Comparison of ENCODE assay signal across 1 cellular context in the genomic region with DNA sequence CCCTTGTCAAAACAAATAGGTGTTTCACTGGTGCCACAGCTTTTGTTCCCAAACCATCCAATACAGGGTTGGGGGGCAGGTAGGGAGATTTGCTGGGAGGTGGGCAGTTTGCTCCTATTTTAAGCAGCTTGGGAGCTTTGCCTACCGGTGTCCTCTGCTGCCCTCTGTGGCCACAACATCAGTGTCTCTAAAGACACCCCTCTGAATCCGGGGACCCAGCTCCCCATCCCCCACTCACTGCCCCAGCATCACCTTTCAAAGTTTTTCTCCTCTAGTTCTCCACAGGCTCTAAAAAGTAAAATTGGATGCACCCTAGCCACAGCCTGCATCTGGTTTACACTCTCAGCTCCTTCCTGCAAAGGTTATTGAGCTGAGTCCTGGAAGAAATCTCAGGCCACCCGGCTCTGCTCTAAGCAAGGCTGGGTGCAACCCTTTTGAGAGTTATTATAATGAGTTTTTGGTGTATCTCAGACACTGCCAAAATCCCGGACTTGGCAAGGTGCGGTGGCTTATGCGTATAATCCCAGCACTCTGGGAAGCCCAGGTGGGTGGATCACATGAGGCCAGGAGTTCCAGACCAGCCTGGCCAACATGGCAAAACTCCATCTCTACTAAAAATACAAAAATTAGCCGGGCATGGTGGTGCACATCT.
A peak's percentile ranks its signal among the peaks of the same experiment; 100 is the strongest.
TF ChIP-seq lines count a peak whose summit lies in the region.

No MANE protein-coding gene starts in this region.

TF ChIP-seq in H1, 55 proteins besides CTCF, POLR2A, EP300 and RAD21 (continued from another document):
- TF ChIP-seq, protein P1, sequence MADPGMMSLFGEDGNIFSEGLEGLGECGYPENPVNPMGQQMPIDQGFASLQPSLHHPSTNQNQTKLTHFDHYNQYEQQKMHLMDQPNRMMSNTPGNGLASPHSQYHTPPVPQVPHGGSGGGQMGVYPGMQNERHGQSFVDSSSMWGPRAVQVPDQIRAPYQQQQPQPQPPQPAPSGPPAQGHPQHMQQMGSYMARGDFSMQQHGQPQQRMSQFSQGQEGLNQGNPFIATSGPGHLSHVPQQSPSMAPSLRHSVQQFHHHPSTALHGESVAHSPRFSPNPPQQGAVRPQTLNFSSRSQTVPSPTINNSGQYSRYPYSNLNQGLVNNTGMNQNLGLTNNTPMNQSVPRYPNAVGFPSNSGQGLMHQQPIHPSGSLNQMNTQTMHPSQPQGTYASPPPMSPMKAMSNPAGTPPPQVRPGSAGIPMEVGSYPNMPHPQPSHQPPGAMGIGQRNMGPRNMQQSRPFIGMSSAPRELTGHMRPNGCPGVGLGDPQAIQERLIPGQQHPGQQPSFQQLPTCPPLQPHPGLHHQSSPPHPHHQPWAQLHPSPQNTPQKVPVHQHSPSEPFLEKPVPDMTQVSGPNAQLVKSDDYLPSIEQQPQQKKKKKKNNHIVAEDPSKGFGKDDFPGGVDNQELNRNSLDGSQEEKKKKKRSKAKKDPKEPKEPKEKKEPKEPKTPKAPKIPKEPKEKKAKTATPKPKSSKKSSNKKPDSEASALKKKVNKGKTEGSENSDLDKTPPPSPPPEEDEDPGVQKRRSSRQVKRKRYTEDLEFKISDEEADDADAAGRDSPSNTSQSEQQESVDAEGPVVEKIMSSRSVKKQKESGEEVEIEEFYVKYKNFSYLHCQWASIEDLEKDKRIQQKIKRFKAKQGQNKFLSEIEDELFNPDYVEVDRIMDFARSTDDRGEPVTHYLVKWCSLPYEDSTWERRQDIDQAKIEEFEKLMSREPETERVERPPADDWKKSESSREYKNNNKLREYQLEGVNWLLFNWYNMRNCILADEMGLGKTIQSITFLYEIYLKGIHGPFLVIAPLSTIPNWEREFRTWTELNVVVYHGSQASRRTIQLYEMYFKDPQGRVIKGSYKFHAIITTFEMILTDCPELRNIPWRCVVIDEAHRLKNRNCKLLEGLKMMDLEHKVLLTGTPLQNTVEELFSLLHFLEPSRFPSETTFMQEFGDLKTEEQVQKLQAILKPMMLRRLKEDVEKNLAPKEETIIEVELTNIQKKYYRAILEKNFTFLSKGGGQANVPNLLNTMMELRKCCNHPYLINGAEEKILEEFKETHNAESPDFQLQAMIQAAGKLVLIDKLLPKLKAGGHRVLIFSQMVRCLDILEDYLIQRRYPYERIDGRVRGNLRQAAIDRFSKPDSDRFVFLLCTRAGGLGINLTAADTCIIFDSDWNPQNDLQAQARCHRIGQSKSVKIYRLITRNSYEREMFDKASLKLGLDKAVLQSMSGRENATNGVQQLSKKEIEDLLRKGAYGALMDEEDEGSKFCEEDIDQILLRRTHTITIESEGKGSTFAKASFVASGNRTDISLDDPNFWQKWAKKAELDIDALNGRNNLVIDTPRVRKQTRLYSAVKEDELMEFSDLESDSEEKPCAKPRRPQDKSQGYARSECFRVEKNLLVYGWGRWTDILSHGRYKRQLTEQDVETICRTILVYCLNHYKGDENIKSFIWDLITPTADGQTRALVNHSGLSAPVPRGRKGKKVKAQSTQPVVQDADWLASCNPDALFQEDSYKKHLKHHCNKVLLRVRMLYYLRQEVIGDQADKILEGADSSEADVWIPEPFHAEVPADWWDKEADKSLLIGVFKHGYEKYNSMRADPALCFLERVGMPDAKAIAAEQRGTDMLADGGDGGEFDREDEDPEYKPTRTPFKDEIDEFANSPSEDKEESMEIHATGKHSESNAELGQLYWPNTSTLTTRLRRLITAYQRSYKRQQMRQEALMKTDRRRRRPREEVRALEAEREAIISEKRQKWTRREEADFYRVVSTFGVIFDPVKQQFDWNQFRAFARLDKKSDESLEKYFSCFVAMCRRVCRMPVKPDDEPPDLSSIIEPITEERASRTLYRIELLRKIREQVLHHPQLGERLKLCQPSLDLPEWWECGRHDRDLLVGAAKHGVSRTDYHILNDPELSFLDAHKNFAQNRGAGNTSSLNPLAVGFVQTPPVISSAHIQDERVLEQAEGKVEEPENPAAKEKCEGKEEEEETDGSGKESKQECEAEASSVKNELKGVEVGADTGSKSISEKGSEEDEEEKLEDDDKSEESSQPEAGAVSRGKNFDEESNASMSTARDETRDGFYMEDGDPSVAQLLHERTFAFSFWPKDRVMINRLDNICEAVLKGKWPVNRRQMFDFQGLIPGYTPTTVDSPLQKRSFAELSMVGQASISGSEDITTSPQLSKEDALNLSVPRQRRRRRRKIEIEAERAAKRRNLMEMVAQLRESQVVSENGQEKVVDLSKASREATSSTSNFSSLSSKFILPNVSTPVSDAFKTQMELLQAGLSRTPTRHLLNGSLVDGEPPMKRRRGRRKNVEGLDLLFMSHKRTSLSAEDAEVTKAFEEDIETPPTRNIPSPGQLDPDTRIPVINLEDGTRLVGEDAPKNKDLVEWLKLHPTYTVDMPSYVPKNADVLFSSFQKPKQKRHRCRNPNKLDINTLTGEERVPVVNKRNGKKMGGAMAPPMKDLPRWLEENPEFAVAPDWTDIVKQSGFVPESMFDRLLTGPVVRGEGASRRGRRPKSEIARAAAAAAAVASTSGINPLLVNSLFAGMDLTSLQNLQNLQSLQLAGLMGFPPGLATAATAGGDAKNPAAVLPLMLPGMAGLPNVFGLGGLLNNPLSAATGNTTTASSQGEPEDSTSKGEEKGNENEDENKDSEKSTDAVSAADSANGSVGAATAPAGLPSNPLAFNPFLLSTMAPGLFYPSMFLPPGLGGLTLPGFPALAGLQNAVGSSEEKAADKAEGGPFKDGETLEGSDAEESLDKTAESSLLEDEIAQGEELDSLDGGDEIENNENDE (IDR thresholded peaks at IDR 0.05; ENCODE audit: insufficient replicate concordance, low read length) = peak; percentile 38
- TF ChIP-seq RXRA (IDR thresholded peaks at IDR 0.05; ENCODE audit: insufficient read depth, low read depth, low read length) (no peak), SIX5 (IDR thresholded peaks at IDR 0.05; ENCODE audit: low read depth, low read length) (no peak), SP4 (IDR thresholded peaks at IDR 0.05; ENCODE audit: low read length) (peak; percentile 29; the same call in 1 of the 2 replicates), TCF12 (IDR thresholded peaks at IDR 0.05; ENCODE audit: low read depth, low read length) (0 out of 2 replicates have a peak, but pooled peaks have one; percentile 35)
TF ChIP-seq in H1: peak in this region for 3.
